ENCODE assay signal across 8 cellular contexts in the genomic region with DNA sequence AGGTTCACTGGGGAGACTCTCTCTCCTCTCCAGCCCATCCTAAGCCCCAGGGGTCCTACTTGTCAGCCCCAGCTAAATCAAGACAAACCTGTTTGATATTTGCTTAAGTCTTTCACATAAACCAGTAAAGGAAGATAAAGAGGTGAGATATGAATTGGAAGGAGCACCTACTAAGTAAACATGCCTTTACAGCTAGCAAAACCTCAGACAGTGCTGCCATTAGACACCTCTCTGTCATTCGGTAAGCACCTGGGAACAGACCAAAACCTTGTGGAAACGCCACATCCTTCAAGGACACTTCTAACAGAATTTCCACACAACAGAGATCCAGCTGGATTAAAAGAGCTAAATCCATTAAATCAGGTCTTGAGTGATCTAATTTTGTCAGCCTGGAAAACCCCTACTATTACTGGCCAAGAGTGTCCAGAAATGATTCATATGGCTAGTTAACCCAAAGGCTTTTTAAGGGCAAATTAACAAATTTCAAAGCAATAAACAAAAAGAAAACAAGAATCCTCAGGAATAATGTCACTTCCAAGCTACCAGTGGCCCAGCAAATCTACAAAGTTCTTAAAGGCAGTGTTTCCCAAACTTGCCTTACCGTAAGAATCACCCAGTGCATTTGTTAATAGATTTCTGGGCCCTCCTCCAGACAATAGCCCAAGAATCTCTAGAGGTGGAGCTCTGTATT. TPM values are rescaled to one million over a fixed set of nuclear protein-coding genes. Genes with fewer than 3 reads are reported as not detected.
A peak's percentile ranks its signal among the peaks of the same experiment; 100 is the strongest.
DNase-seq lines count a peak whose midpoint lies in the region; FAIRE-seq and TF ChIP-seq lines count a peak whose summit lies in the region.

No MANE protein-coding gene starts in this region.

- no peak for TF ChIP-seq CTCF in OCI-LY3 (IDR thresholded peaks at IDR 0.05; ENCODE audit: low read depth, low read length)
- no peak for TF ChIP-seq CTCF in esophagus muscularis mucosa (IDR thresholded peaks at IDR 0.05)

- H3K4me1 ChIP-seq in OCI-LY3 (ENCODE audit: low read length) (peaks cover 24% of the 10 kb centered on the region), esophagus muscularis mucosa (peaks cover 32 to 59% (median 49%) of the 10 kb centered on the region in 4 donors)

- FAIRE-seq in GM12892 (lab: Jason Lieb, UNC) = no peak

- 11% methylated on average over 3 of the region's 3 CpGs for WGBS in esophagus muscularis mucosa

- no peak overlapping the region for H3K9ac ChIP-seq in OCI-LY3 (ENCODE audit: low read length)

- no peak for TF ChIP-seq EP300 in esophagus muscularis mucosa (IDR thresholded peaks at IDR 0.05)

- H3K4me3 ChIP-seq in OCI-LY3 (ENCODE audit: low read length) (no peak overlapping the region), esophagus muscularis mucosa (peak overlapping the region in 3 of 4 donors; percentile 2 to 31 (median 9))

- no peak overlapping the region for H3K27ac ChIP-seq in OCI-LY3 (ENCODE audit: low read length)
- H3K27ac ChIP-seq in esophagus muscularis mucosa (replicated peaks in 1 of 4) = peak overlapping the region; percentile 93 to 97 (median 96)

- TF ChIP-seq POLR2A in esophagus muscularis mucosa (IDR thresholded peaks at IDR 0.05; ENCODE audit: low read depth) (no peak), GM12892 (IDR thresholded peaks at IDR 0.05; ENCODE audit: low read depth, low read length) (no peak)

- H3K27me3 ChIP-seq in OCI-LY3 (ENCODE audit: low read depth, low read length) (no peaks in the 10 kb centered on the region), esophagus muscularis mucosa (no peaks in the 10 kb centered on the region)

- peaks cover 9% of the 10 kb centered on the region; the same call in 1 of the 2 replicates for H3K9me3 ChIP-seq in OCI-LY3 (ENCODE audit: insufficient read depth, low read length)
- H3K9me3 ChIP-seq in esophagus muscularis mucosa = peaks cover 0 to 11% (median 6%) of the 10 kb centered on the region in 4 donors

- no peak overlapping the region for H2AFZ ChIP-seq in OCI-LY3 (ENCODE audit: low read depth, low read length)

- no peaks in the 10 kb centered on the region for H4K20me1 ChIP-seq in OCI-LY3 (ENCODE audit: insufficient read depth, low read length)

- H3K36me3 ChIP-seq in OCI-LY3 (replicated peaks; ENCODE audit: low read depth, low read length) = peaks cover 33% of the 10 kb centered on the region
- H3K36me3 ChIP-seq in esophagus muscularis mucosa = peaks cover 0 to 4% (median 0%) of the 10 kb centered on the region in 4 donors

- intact Hi-C loops in esophagus muscularis mucosa (cut with DNase I) = loop anchor here (10.0 kb wide), 1 partner anchor 254 kb away; the partner anchor contains the start of gene PRPF19

- peak overlapping the region; percentile 8; the same call in 1 of the 2 replicates for H3K4me2 ChIP-seq in OCI-LY3 (ENCODE audit: low read length)

- DNase-seq in DMS79 (lab: John Stamatoyannopoulos, UW) (peak; percentile 48), esophagus muscularis mucosa (ENCODE audit: extremely low spot score) (no peak), pulmonary artery endothelial cell (ENCODE audit: low read depth, low spot score) (peak; percentile 24), DMS 273 treated with DMSO at 0.1 percent for 48 hours (lab: John Stamatoyannopoulos, UW) (no peak), NCI-H128 (lab: John Stamatoyannopoulos, UW; ENCODE audit: unreplicated experiment) (no peak), GM12892 (ENCODE audit: insufficient read length) (no peak), activated gamma-delta T cell treated with Interleukin-2 at 50 U/mL for 16 hours (no peak)

- H3K79me2 ChIP-seq in OCI-LY3 (ENCODE audit: low read length) = peaks cover 42% of the 10 kb centered on the region

RNA-seq across cellular contexts. Expression of gene VPS37C, which starts 2.4 kb away (rescaled TPM):
- 10 to 100 TPM; 29.1 to 43.5 (median 38.1) TPM for total RNA-seq in esophagus muscularis mucosa
- total RNA-seq in pulmonary artery endothelial cell = 11.0 and 12.5 TPM in 2 replicates
- 6.6 TPM for polyA plus RNA-seq in GM12892 (2012; ENCODE audit: missing spikeins)

RNA-seq across cellular contexts. Expression of gene PGA3, which starts 44.5 kb away (rescaled TPM):
- total RNA-seq in esophagus muscularis mucosa (under 1 TPM in 1 of 4 donors, not detected in 3; 0.33 TPM), pulmonary artery endothelial cell (not detected in 2 replicates)
- polyA plus RNA-seq in GM12892 (2012; ENCODE audit: missing spikeins) = 0.38 TPM

RNA-seq across cellular contexts. Expression of gene CD5, which starts 56.5 kb away (rescaled TPM):
- total RNA-seq in esophagus muscularis mucosa (1 to 10 TPM in 1 of 4 donors, under 1 TPM in 3; 0.11 to 1.3 (median 0.34) TPM), pulmonary artery endothelial cell (not detected in 2 replicates)
- polyA plus RNA-seq in GM12892 (2012; ENCODE audit: missing spikeins) = 0.15 TPM

Comparison
In these comparisons a context has a peak if more than half of its experiments do, and no peak if none do; other contexts are left out.
1. DNase-seq: peak in DMS79 (single experiment) and pulmonary artery endothelial cell (single experiment); none in esophagus muscularis mucosa (single experiment), DMS 273 treated with DMSO at 0.1 percent for 48 hours (single experiment), NCI-H128 (single experiment), GM12892 (single experiment) and activated gamma-delta T cell treated with Interleukin-2 at 50 U/mL for 16 hours (single experiment).